21 cellular contexts compared by ENCODE assay signal in the genomic region with DNA sequence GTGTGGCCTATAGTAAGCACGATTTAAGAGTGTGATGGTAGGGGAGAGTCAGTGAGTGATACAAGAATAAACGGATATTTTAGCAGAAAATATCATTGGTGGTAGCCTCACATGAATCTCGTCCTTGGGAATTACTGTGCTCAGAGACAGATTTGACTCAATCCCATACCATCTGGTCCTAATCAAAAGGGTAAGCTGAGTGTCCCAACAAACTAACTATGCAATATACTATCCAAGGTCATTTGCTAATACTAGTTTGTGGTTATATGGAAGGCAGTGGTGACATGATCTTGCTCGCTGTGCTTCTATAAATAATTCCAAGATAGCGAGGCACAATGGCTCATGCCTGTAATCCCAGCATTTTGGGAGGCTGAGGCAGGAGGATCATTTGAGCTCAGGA.
"Had no signal": no experiment of that assay in that cellular context is flagged by ENCODE, and none has a peak within 500 bp of the region (broad histone marks: within the 10 kb centered on the region; RNA-seq: fewer than 3 reads in every experiment).

No MANE protein-coding gene starts in this region.

- ATAC-seq: gastrocnemius medialis; left lobe of liver; naive thymus-derived CD4-positive, alpha-beta T cell; right lobe of liver; stimulated activated naive B cell treated with anti-CD40 and anti-IgM and Interleukin-4, amounts not matched to agents 10 μg/mL and 1 μg/mL and 100 μg/mL, for 72 hours; stimulated activated naive CD8-positive, alpha-beta T cell treated with anti-CD3 and anti-CD28 coated beads, Interleukin-15, amount 100 ng/mL, for 72 hours had no signal

- H3K9me3 ChIP-seq: gastrocnemius medialis, prostate gland, right lobe of liver, spleen, thoracic aorta, transverse colon had no signal

- H3K4me1 ChIP-seq: gastrocnemius medialis, parathyroid adenoma, prostate gland, right lobe of liver, spleen, transverse colon had no signal

- DNase-seq: cortex of kidney; dorsolateral prefrontal cortex; effector CD8-positive, alpha-beta T cell; gastrocnemius medialis; islet precursor cell; mammary epithelial cell; naive thymus-derived CD4-positive, alpha-beta T cell; nephron progenitor cell; retina; right lobe of liver; spleen; stimulated activated CD4-positive, alpha-beta T cell treated with anti-CD3 and anti-CD28 coated beads, Interleukin-15, amount 100 ng/mL, for 24 hours; stimulated activated CD4-positive, alpha-beta T cell treated with anti-CD3 and anti-CD28 coated beads, Interleukin-2, amount 100 ng/mL, for 24 hours; stimulated activated CD4-positive, alpha-beta T cell treated with anti-CD3 and anti-CD28 coated beads, Interleukin-4, amount 100 ng/mL, for 4 hours; stimulated activated naive B cell treated with anti-CD40 and anti-IgM and Interleukin-4, amounts not matched to agents 10 μg/mL and 1 μg/mL and 100 μg/mL, for 72 hours; stimulated activated naive CD8-positive, alpha-beta T cell treated with anti-CD3 and anti-CD28 coated beads, Interleukin-15, amount 100 ng/mL, for 72 hours; transverse colon had no signal

- H3K36me3 ChIP-seq: gastrocnemius medialis, prostate gland, right lobe of liver, thoracic aorta, transverse colon had no signal

- H3K27ac ChIP-seq: dorsolateral prefrontal cortex, gastrocnemius medialis, parathyroid adenoma, prostate gland, right lobe of liver, spleen, thoracic aorta, transverse colon had no signal

- H3K4me3 ChIP-seq: dorsolateral prefrontal cortex, gastrocnemius medialis, prostate gland, right lobe of liver, spleen, thoracic aorta, transverse colon had no signal

- H3K27me3 ChIP-seq: dorsolateral prefrontal cortex, gastrocnemius medialis, right lobe of liver, spleen, transverse colon had no signal
